ENCODE assay signal across 18 cellular contexts in the genomic region with DNA sequence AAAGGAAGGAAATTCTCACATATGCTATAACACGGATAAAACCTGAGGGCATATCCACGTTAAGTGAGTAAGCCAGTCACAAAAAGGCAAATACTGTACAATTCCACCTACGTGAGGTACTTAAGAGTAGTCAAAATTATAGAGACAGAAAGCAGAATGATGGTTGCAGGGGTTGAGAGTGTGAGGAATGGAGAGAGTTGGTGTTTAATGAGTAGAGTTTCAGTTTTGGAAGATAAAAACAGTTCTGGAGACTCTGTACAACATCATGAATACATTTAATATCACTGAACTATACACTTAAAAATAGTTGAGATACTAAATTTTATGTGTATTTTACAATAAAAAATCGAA.
"Had no signal": no experiment of that assay in that cellular context is flagged by ENCODE, and none has a peak within 500 bp of the region (broad histone marks: within the 10 kb centered on the region; RNA-seq: fewer than 3 reads in every experiment).

No MANE protein-coding gene starts in this region.

- H3K27ac Mint-ChIP-seq: activated CD4-positive, alpha-beta T cell treated with anti-CD3 and anti-CD28 coated beads, Interleukin-2, amount 10 ng/mL, durations not matched to agents 24 days and 14 days; activated CD8-positive, alpha-beta T cell treated with anti-CD3 and anti-CD28 coated beads for 36 hours; activated naive CD4-positive, alpha-beta T cell treated with anti-CD3 and anti-CD28 coated beads, Interleukin-2, amount 50 U/mL, for 72 hours; activated T-cell treated with anti-CD3 and anti-CD28 coated beads, Interleukin-2, amount 50 U/mL, for 72 hours; effector memory CD8-positive, alpha-beta T cell; stimulated activated naive CD8-positive, alpha-beta T cell treated with anti-CD3 and anti-CD28 coated beads, Interleukin-15, amount 100 ng/mL, for 72 hours; T-helper 2 cell treated with Interferon-gamma antibody and Interleukin-4, amounts not matched to agents 5 μg/mL and 100 μg/mL, for 36 hours had no signal

- H3K4me1 ChIP-seq: adrenal gland, right atrium auricular region, transverse colon had no signal

- H3K27ac ChIP-seq: adrenal gland, cardiac muscle cell, right atrium auricular region, skin epidermis, suprapubic skin, transverse colon, vagina had no signal

- H3K36me3 ChIP-seq: adrenal gland had no signal

- ATAC-seq: activated CD8-positive, alpha-beta T cell treated with anti-CD3 and anti-CD28 coated beads for 36 hours; activated T-cell treated with anti-CD3 and anti-CD28 coated beads, Interleukin-2, amount 50 U/mL, for 72 hours; effector memory CD8-positive, alpha-beta T cell; left lobe of liver; stimulated activated naive CD8-positive, alpha-beta T cell treated with anti-CD3 and anti-CD28 coated beads, Interleukin-15, amount 100 ng/mL, for 72 hours had no signal

- H3K9me3 ChIP-seq: adrenal gland, right atrium auricular region, suprapubic skin, transverse colon, vagina had no signal

- H3K4me3 Mint-ChIP-seq: activated CD4-positive, alpha-beta T cell treated with anti-CD3 and anti-CD28 coated beads, Interleukin-2, amount 10 ng/mL, durations not matched to agents 24 days and 14 days; activated CD8-positive, alpha-beta T cell treated with anti-CD3 and anti-CD28 coated beads for 36 hours; activated T-cell treated with anti-CD3 and anti-CD28 coated beads, Interleukin-2, amount 50 U/mL, for 72 hours; effector memory CD8-positive, alpha-beta T cell; stimulated activated naive CD8-positive, alpha-beta T cell treated with anti-CD3 and anti-CD28 coated beads, Interleukin-15, amount 100 ng/mL, for 72 hours; T-helper 2 cell treated with Interferon-gamma antibody and Interleukin-4, amounts not matched to agents 5 μg/mL and 100 μg/mL, for 36 hours had no signal

- H3K9me3 Mint-ChIP-seq: activated naive CD4-positive, alpha-beta T cell treated with anti-CD3 and anti-CD28 coated beads, Interleukin-2, amount 50 U/mL, for 72 hours; activated T-cell treated with anti-CD3 and anti-CD28 coated beads, Interleukin-2, amount 50 U/mL, for 72 hours; effector memory CD8-positive, alpha-beta T cell had no signal

- H3K4me3 ChIP-seq: adrenal gland, cardiac muscle cell, right atrium auricular region, skin epidermis, suprapubic skin, transverse colon, vagina had no signal

- DNase-seq: activated CD4-positive, alpha-beta T cell treated with anti-CD3 and anti-CD28 coated beads, Interleukin-2, amount 10 ng/mL, durations not matched to agents 24 days and 14 days; activated CD8-positive, alpha-beta T cell treated with anti-CD3 and anti-CD28 coated beads for 36 hours; activated gamma-delta T cell treated with Interleukin-2 at 50 U/mL for 16 hours; activated T-cell treated with anti-CD3 and anti-CD28 coated beads, Interleukin-2, amount 50 U/mL, for 72 hours; adrenal gland; effector memory CD8-positive, alpha-beta T cell; hippocampal formation; islet precursor cell; stimulated activated naive CD8-positive, alpha-beta T cell treated with anti-CD3 and anti-CD28 coated beads, Interleukin-15, amount 100 ng/mL, for 72 hours; transverse colon had no signal

- H3K27me3 ChIP-seq: adrenal gland, cardiac muscle cell, right atrium auricular region, suprapubic skin, transverse colon, vagina had no signal

- H3K27me3 Mint-ChIP-seq: activated CD4-positive, alpha-beta T cell treated with anti-CD3 and anti-CD28 coated beads, Interleukin-2, amount 10 ng/mL, durations not matched to agents 24 days and 14 days; activated CD8-positive, alpha-beta T cell treated with anti-CD3 and anti-CD28 coated beads for 36 hours; effector memory CD8-positive, alpha-beta T cell; stimulated activated naive CD8-positive, alpha-beta T cell treated with anti-CD3 and anti-CD28 coated beads, Interleukin-15, amount 100 ng/mL, for 72 hours had no signal
